Comparison of ENCODE assay signal across 11 cellular contexts in the genomic region with DNA sequence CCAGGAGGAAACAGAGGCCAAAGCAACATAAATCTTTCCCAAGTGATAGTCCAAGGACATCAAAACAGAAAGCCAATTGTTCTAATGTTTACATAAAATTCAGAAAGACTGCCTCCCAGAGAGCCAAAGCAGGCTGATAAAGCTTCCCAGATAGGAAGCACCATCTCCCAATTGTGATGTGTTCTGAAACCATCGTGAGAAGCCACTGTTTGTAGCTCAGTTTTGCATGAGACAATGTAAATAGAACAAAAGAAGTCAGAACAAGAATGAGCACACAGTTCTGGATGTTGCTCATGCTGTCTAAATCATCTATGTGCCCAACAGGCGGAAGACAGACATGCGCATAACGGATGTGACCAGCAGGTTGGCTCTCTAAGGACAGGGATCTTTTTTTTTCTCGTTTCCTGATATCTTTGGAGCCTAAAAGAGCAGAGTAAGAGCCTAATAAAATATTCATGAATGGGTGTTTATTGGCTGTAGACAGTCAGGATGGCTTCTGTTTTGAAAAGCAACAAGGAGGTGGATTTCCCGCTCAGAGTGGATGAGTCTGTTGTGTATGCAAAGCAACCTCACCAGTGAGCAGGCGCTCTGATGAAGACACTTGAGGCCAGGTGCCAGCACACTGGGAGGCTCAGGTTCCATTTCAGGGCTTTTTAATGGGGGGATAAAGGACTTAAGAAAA.
DNase-seq lines count a peak whose midpoint lies in the region; ATAC-seq, FAIRE-seq and TF ChIP-seq lines count a peak whose summit lies in the region.
"Had no signal": no experiment of that assay in that cellular context is flagged by ENCODE, and none has a peak within 500 bp of the region (broad histone marks: within the 10 kb centered on the region; RNA-seq: fewer than 3 reads in every experiment).

No MANE protein-coding gene starts in this region.

- no peaks in the 10 kb centered on the region for H3K4me1 ChIP-seq in A549
- H3K4me1 ChIP-seq in breast epithelium, result no peaks in the 10 kb centered on the region
- no peaks in the 10 kb centered on the region for H3K4me1 ChIP-seq in stomach
- H3K4me1 ChIP-seq: HAP-1 had no signal

- H3K27ac ChIP-seq in A549 (no peak overlapping the region), dorsolateral prefrontal cortex (peak overlapping the region; percentile 48 to 98 (median 93)), breast epithelium (no peak overlapping the region), stomach (peak overlapping the region in 1 of 5 donors; percentile 42)
- H3K27ac ChIP-seq: epithelial cell of prostate had no signal

- no peak for TF ChIP-seq CTCF in A549 (IDR thresholded peaks at IDR 0.05)
- TF ChIP-seq CTCF in dorsolateral prefrontal cortex (IDR thresholded peaks at IDR 0.05 in 54 of 56, conservative IDR thresholded peaks at IDR 0.05 in 2 of 56; ENCODE audit: low read depth in 1 of 56, partially characterized antibody in 56 of 56), result peak in 16 of 56 donors; percentile 7 to 44 (median 20)
- TF ChIP-seq CTCF in breast epithelium (IDR thresholded peaks at IDR 0.05), result no peak
- TF ChIP-seq CTCF in stomach (IDR thresholded peaks at IDR 0.05), result no peak

- 0 out of 3 replicates have a peak, but pooled peaks cover under 1% of the 10 kb centered on the region for H3K9me3 ChIP-seq in A549
- no peaks in the 10 kb centered on the region for H3K9me3 ChIP-seq in breast epithelium
- no peaks in the 10 kb centered on the region for H3K9me3 ChIP-seq in stomach
- H3K9me3 ChIP-seq: HAP-1 had no signal

- H3K27me3 ChIP-seq in dorsolateral prefrontal cortex (no peaks in the 10 kb centered on the region), breast epithelium (no peaks in the 10 kb centered on the region), stomach (no peaks in the 10 kb centered on the region)

- TF ChIP-seq EP300 in A549 (IDR thresholded peaks at IDR 0.05) (no peak), stomach (IDR thresholded peaks at IDR 0.05) (no peak)

- CTCF ChIA-PET in A549 (lab: Yijun Ruan, JAX), result interaction anchor here (1.0 to 1.2 kb wide), 2 partner anchors 8 to 9 kb away, joined by 3 to 4 read pairs; no protein-coding TSS in a partner anchor

- ATAC-seq in A549, result peak; percentile 23 to 47; a peak in 3 of 6 replicates

- TF ChIP-seq RAD21 in A549 (conservative IDR thresholded peaks at IDR 0.05 in 1 of 2, IDR thresholded peaks at IDR 0.05 in 1 of 2), result no peak

- TF ChIP-seq POLR2A in A549 (IDR thresholded peaks at IDR 0.05; ENCODE audit: low read length) (no peak), breast epithelium (IDR thresholded peaks at IDR 0.05) (no peak), stomach (IDR thresholded peaks at IDR 0.05) (no peak)

- H3K4me3 ChIP-seq in A549, result no peak overlapping the region
- H3K4me3 ChIP-seq in dorsolateral prefrontal cortex, result peak overlapping the region in 15 of 59 donors; percentile 0 to 33 (median 9)
- H3K4me3 ChIP-seq in breast epithelium, result no peak overlapping the region
- no peak overlapping the region for H3K4me3 ChIP-seq in stomach
- H3K4me3 ChIP-seq: HAP-1 had no signal

- WGBS in A549 (ENCODE audit: missing lambda C conversion rate), result 66% methylated on average over 7 of the region's 7 CpGs
- WGBS in stomach, 5 donors, result 76 to 80% (median 76%) methylated on average over 7 of the region's 7 CpGs

- H3K36me3 ChIP-seq in breast epithelium (no peaks in the 10 kb centered on the region), stomach (no peaks in the 10 kb centered on the region)
- H3K36me3 ChIP-seq: HAP-1 had no signal

- no peak overlapping the region for H3K4me2 ChIP-seq in A549

- POLR2A ChIA-PET in A549 (lab: Yijun Ruan, JAX), result no interaction called here

- no peak for FAIRE-seq in A549 (lab: Jason Lieb, UNC)

- intact Hi-C loops in dorsolateral prefrontal cortex (cut with DNase I), result loop anchor here in 1 of 2 donors (5.0 to 10.0 kb wide), 2 partner anchors 77 to 590 kb away; no protein-coding TSS in a partner anchor
- intact Hi-C loops in breast epithelium (cut with DNase I; ENCODE audit: low total_unique reads), result no loop called here
- intact Hi-C loops in stomach (cut with DNase I; ENCODE audit: low total_unique reads), result no loop called here

- DNase-seq in A549 (ENCODE audit: low read depth in 1 of 2, low spot score in 1 of 2) (peak in 1 of 2 experiments; percentile 12), NCI-H1092 treated with DMSO at 0.1 percent for 48 hours (lab: John Stamatoyannopoulos, UW) (peak; percentile 14), dorsolateral prefrontal cortex (peak in 5 of 10 donors; percentile 15 to 69 (median 52)), lung microvascular endothelial cell (ENCODE audit: low read depth in 2 of 2) (peak; percentile 80 to 97), T1000 (lab: John Stamatoyannopoulos, UW) (no peak), breast epithelium (ENCODE audit: low spot score in 2 of 2) (no peak), NOMO-1 treated with DMSO at 0.1 percent for 48 hours (lab: John Stamatoyannopoulos, UW; ENCODE audit: unreplicated experiment) (no peak), stomach (no peak)
- DNase-seq: kidney glomerular epithelial cell had no signal

TF ChIP-seq in A549, 52 proteins besides CTCF, POLR2A, EP300 and RAD21:
- TF ChIP-seq HMGXB4 (CRISPR knock-in tag; IDR thresholded peaks at IDR 0.05; ENCODE audit: borderline replicate concordance) (no peak), MAFK (IDR thresholded peaks at IDR 0.05; ENCODE audit: partially characterized antibody) (no peak), EHMT2 (IDR thresholded peaks at IDR 0.05; ENCODE audit: low read depth) (no peak), POLR2AphosphoS2 (conservative IDR thresholded peaks at IDR 0.05; ENCODE audit: low read length) (no peak), HOXA7 (CRISPR knock-in tag; IDR thresholded peaks at IDR 0.05) (no peak), SREBF2 (IDR thresholded peaks at IDR 0.05) (no peak), HEYL (CRISPR knock-in tag; IDR thresholded peaks at IDR 0.05) (no peak), TP53 (CRISPR knock-in tag; IDR thresholded peaks at IDR 0.05) (no peak), HOXB5 (CRISPR knock-in tag; IDR thresholded peaks at IDR 0.05) (no peak), NPAS2 (CRISPR knock-in tag; IDR thresholded peaks at IDR 0.05; ENCODE audit: borderline replicate concordance) (no peak), MYC (IDR thresholded peaks at IDR 0.05; ENCODE audit: borderline replicate concordance, low read length) (no peak), EHF (CRISPR knock-in tag; IDR thresholded peaks at IDR 0.05) (no peak), CBX8 (IDR thresholded peaks at IDR 0.05) (no peak), PBX3 (IDR thresholded peaks at IDR 0.05) (no peak), KDM1A (IDR thresholded peaks at IDR 0.05; ENCODE audit: low read depth) (no peak), ZC3H11A (IDR thresholded peaks at IDR 0.05) (no peak), FOSL2 (IDR thresholded peaks at IDR 0.05) (no peak), FOSL2 (CRISPR knock-in tag; IDR thresholded peaks at IDR 0.05) (no peak), CHD4 (IDR thresholded peaks at IDR 0.05; ENCODE audit: borderline replicate concordance) (no peak), CHD2 (IDR thresholded peaks at IDR 0.05; ENCODE audit: low read length, partially characterized antibody) (no peak)
- TF ChIP-seq, protein P1, sequence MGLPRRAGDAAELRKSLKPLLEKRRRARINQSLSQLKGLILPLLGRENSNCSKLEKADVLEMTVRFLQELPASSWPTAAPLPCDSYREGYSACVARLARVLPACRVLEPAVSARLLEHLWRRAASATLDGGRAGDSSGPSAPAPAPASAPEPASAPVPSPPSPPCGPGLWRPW (IDR thresholded peaks at IDR 0.05), result no peak

Comparison
In these comparisons a context has a peak if more than half of its experiments do, and no peak if none do; other contexts are left out.
1. DNase-seq: peak in NCI-H1092 treated with DMSO at 0.1 percent for 48 hours (single experiment) and lung microvascular endothelial cell (2 of 2); none in T1000 (single experiment), breast epithelium (0 of 2), NOMO-1 treated with DMSO at 0.1 percent for 48 hours (single experiment) and stomach (single experiment).
2. H3K27ac ChIP-seq: peak in dorsolateral prefrontal cortex (59 of 59); none in A549 (0 of 2) and breast epithelium (0 of 2).